ENCODE assay signal across 17 cellular contexts in the genomic region with DNA sequence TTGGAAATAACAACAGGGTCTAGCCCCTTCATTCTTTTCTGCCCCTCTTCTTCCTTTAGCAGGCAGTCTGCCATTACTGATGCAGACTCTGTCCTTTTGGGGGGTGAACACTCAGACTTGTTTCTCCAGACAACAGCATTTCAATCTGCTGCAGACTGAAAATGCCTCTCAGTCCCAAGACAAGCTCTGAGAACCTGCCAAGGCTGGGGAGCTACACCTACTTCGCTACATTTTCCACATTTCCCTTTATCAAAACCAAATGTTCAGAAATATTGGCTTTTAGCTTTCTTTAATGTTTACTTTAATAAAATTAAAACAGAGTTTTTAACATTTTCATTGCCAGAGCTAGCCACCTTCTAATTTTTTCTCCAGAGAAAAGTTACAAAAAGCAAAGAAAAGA.
DNase-seq lines count a peak whose midpoint lies in the region; ATAC-seq, FAIRE-seq and TF ChIP-seq lines count a peak whose summit lies in the region.
"Had no signal": no experiment of that assay in that cellular context is flagged by ENCODE, and none has a peak within 500 bp of the region (broad histone marks: within the 10 kb centered on the region; RNA-seq: fewer than 3 reads in every experiment).

No MANE protein-coding gene starts in this region.

- peak; percentile 37 for DNase-seq in AG10803 (ENCODE audit: low read depth)
- DNase-seq in fibroblast of the aortic adventitia (ENCODE audit: low read depth), result peak; percentile 18
- no peak for DNase-seq in NAMALWA (ENCODE audit: low spot score)
- DNase-seq in AG08395 (ENCODE audit: low spot score), result no peak
- DNase-seq: 8988T; AML-193; Caco-2; CD4-positive, alpha-beta T cell; DMS79 treated with DMSO at 0.1 percent for 48 hours; GF-D8; H9 had no signal

- H3K4me1 Mint-ChIP-seq in nephron, result peaks cover 14% of the 10 kb centered on the region

- H3K9me3 Mint-ChIP-seq in nephron, result no peaks in the 10 kb centered on the region
- H3K9me3 Mint-ChIP-seq: H9 had no signal

- no peaks in the 10 kb centered on the region for H3K27me3 Mint-ChIP-seq in nephron (ENCODE audit: low read depth)
- H3K27me3 Mint-ChIP-seq: CD4-positive, alpha-beta T cell had no signal

- peak overlapping the region in 2 of 3 experiments; percentile 74 to 83 for H3K27ac Mint-ChIP-seq in nephron
- H3K27ac Mint-ChIP-seq: CD4-positive, alpha-beta T cell had no signal

- H3K4me3 ChIP-seq in AG10803 (ENCODE audit: low read length) (no peak overlapping the region), fibroblast of the aortic adventitia (ENCODE audit: low read depth, low read length) (no peak overlapping the region)

- H3K36me3 Mint-ChIP-seq in nephron (ENCODE audit: low read depth), result peaks cover 71% of the 10 kb centered on the region

- no peak overlapping the region for H3K4me3 Mint-ChIP-seq in nephron
- H3K4me3 Mint-ChIP-seq: CD4-positive, alpha-beta T cell; H9 had no signal

- TF ChIP-seq CTCF in AG10803 (conservative IDR thresholded peaks at IDR 0.05; ENCODE audit: low read length) (no peak), fibroblast of the aortic adventitia (IDR thresholded peaks at IDR 0.05; ENCODE audit: insufficient read depth, low read length) (no peak), nephron (IDR thresholded peaks at IDR 0.05; ENCODE audit: unreplicated experiment in 3 of 3) (no peak)

- ATAC-seq in HG03135 (IDR thresholded peaks at IDR 0.05; ENCODE audit: unreplicated experiment) (no peak), HG03175 (IDR thresholded peaks at IDR 0.05; ENCODE audit: unreplicated experiment) (no peak)

- FAIRE-seq in endometrium (lab: Jason Lieb, UNC), result peak; percentile 8
- FAIRE-seq: D721Med, H1 had no signal

Comparison
In these comparisons a context has a peak if more than half of its experiments do, and no peak if none do; other contexts are left out.
1. DNase-seq: peak in AG10803 (single experiment) and fibroblast of the aortic adventitia (single experiment); none in NAMALWA (single experiment) and AG08395 (single experiment).